ENCODE assay signal across 28 cellular contexts in genomic region chr4:52989865-52990264, GRCh38.
"Had no signal": no experiment of that assay in that cellular context is flagged by ENCODE, and none has a peak within 500 bp of the region (broad histone marks: within the 10 kb centered on the region; RNA-seq: fewer than 3 reads in every experiment).

No MANE protein-coding gene starts in this region.

- DNase-seq: activated CD4-positive, alpha-beta memory T cell treated with anti-CD3 and anti-CD28 coated beads for 36 hours; activated CD4-positive, alpha-beta T cell treated with anti-CD3 and anti-CD28 coated beads for 36 hours; activated CD4-positive, alpha-beta T cell treated with anti-CD3 and anti-CD28 coated beads, Interleukin-2, amount 10 ng/mL, durations not matched to agents 24 days and 14 days; activated CD4-positive, CD25-positive, alpha-beta regulatory T cell; activated CD4-positive, CD25-positive, alpha-beta regulatory T cell treated with anti-CD3 and anti-CD28 coated beads, Interleukin-2, amount 50 U/mL, for 72 hours; activated CD8-positive, alpha-beta memory T cell treated with anti-CD3 and anti-CD28 coated beads, Interleukin-2, amount 10 ng/mL, durations not matched to agents 7 days and 5 days; activated CD8-positive, alpha-beta memory T cell treated with anti-CD3 and anti-CD28 coated beads, Interleukin-2, amount 50 U/mL, for 4 hours; activated CD8-positive, alpha-beta T cell treated with anti-CD3 and anti-CD28 coated beads, Interleukin-2, amount 10 ng/mL, durations not matched to agents 7 days and 5 days; activated gamma-delta T cell; activated naive CD4-positive, alpha-beta T cell; activated naive CD4-positive, alpha-beta T cell treated with anti-CD3 and anti-CD28 coated beads, Interleukin-2, amount 10 ng/mL, durations not matched to agents 7 days and 5 days; activated T-cell treated with anti-CD3 and anti-CD28 coated beads, Interleukin-2, amount 50 U/mL, for 1 hour; activated T-cell treated with anti-CD3 and anti-CD28 coated beads, Interleukin-2, amount 50 U/mL, for 48 hours; amygdala; aorta; body of pancreas; caudate nucleus; colonic mucosa; effector CD8-positive, alpha-beta T cell; foreskin keratinocyte; gastrocnemius medialis; glutamatergic neuron; heart left ventricle; T-helper 2 cell had no signal

- H3K27me3 Mint-ChIP-seq: activated CD4-positive, alpha-beta memory T cell treated with anti-CD3 and anti-CD28 coated beads for 36 hours; activated CD4-positive, alpha-beta T cell treated with anti-CD3 and anti-CD28 coated beads for 36 hours; activated CD4-positive, alpha-beta T cell treated with anti-CD3 and anti-CD28 coated beads, Interleukin-2, amount 10 ng/mL, durations not matched to agents 24 days and 14 days; activated CD8-positive, alpha-beta memory T cell treated with anti-CD3 and anti-CD28 coated beads, Interleukin-2, amount 10 ng/mL, durations not matched to agents 7 days and 5 days; activated naive CD4-positive, alpha-beta T cell treated with anti-CD3 and anti-CD28 coated beads, Interleukin-2, amount 10 ng/mL, durations not matched to agents 7 days and 5 days had no signal

- FAIRE-seq: endometrium had no signal

- H3K27me3 ChIP-seq: body of pancreas, colonic mucosa, foreskin keratinocyte, gastrocnemius medialis, heart left ventricle had no signal

- H3K4me3 Mint-ChIP-seq: activated CD4-positive, alpha-beta memory T cell treated with anti-CD3 and anti-CD28 coated beads for 36 hours; activated CD4-positive, alpha-beta T cell treated with anti-CD3 and anti-CD28 coated beads for 36 hours; activated CD4-positive, alpha-beta T cell treated with anti-CD3 and anti-CD28 coated beads, Interleukin-2, amount 10 ng/mL, durations not matched to agents 24 days and 14 days; activated CD8-positive, alpha-beta memory T cell treated with anti-CD3 and anti-CD28 coated beads, Interleukin-2, amount 10 ng/mL, durations not matched to agents 7 days and 5 days; activated CD8-positive, alpha-beta T cell treated with anti-CD3 and anti-CD28 coated beads, Interleukin-2, amount 10 ng/mL, durations not matched to agents 7 days and 5 days; activated naive CD4-positive, alpha-beta T cell treated with anti-CD3 and anti-CD28 coated beads, Interleukin-2, amount 10 ng/mL, durations not matched to agents 7 days and 5 days; activated T-helper 1 cell treated with anti-CD3 and anti-CD28 coated beads, Interleukin-12 subunit alpha, Interleukin-12 subunit beta, Interleukin-2, Interleukin-4 antibody, amounts not matched to agents 30 ng/mL and 10 ng/mL and 1 ng/mL, durations not matched to agents 14 hours and 24 hours and 36 hours had no signal

- ATAC-seq: activated CD4-positive, alpha-beta T cell treated with anti-CD3 and anti-CD28 coated beads for 36 hours; activated CD8-positive, alpha-beta memory T cell treated with anti-CD3 and anti-CD28 coated beads, Interleukin-2, amount 10 ng/mL, durations not matched to agents 7 days and 5 days; activated CD8-positive, alpha-beta T cell treated with anti-CD3 and anti-CD28 coated beads, Interleukin-2, amount 10 ng/mL, durations not matched to agents 7 days and 5 days; activated naive CD4-positive, alpha-beta T cell treated with anti-CD3 and anti-CD28 coated beads, Interleukin-2, amount 50 U/mL, for 72 hours; body of pancreas; esophagus mucosa; foreskin keratinocyte; gastrocnemius medialis; heart left ventricle had no signal

- H3K4me1 Mint-ChIP-seq: activated CD4-positive, alpha-beta T cell treated with anti-CD3 and anti-CD28 coated beads for 36 hours; activated CD4-positive, alpha-beta T cell treated with anti-CD3 and anti-CD28 coated beads, Interleukin-2, amount 10 ng/mL, durations not matched to agents 24 days and 14 days; activated CD8-positive, alpha-beta memory T cell treated with anti-CD3 and anti-CD28 coated beads, Interleukin-2, amount 10 ng/mL, durations not matched to agents 7 days and 5 days; activated naive CD4-positive, alpha-beta T cell treated with anti-CD3 and anti-CD28 coated beads, Interleukin-2, amount 10 ng/mL, durations not matched to agents 7 days and 5 days had no signal

- H3K36me3 Mint-ChIP-seq: activated CD8-positive, alpha-beta memory T cell treated with anti-CD3 and anti-CD28 coated beads, Interleukin-2, amount 10 ng/mL, durations not matched to agents 7 days and 5 days had no signal

- H3K27ac ChIP-seq: body of pancreas, colonic mucosa, foreskin keratinocyte, gastrocnemius medialis, heart left ventricle had no signal

- H3K4me1 ChIP-seq: colonic mucosa, foreskin keratinocyte, gastrocnemius medialis had no signal

- H3K9me3 ChIP-seq: body of pancreas, colonic mucosa, gastrocnemius medialis, heart left ventricle had no signal

- H3K27ac Mint-ChIP-seq: activated CD4-positive, alpha-beta memory T cell treated with anti-CD3 and anti-CD28 coated beads for 36 hours; activated CD4-positive, alpha-beta T cell treated with anti-CD3 and anti-CD28 coated beads for 36 hours; activated CD4-positive, alpha-beta T cell treated with anti-CD3 and anti-CD28 coated beads, Interleukin-2, amount 10 ng/mL, durations not matched to agents 24 days and 14 days; activated CD8-positive, alpha-beta memory T cell treated with anti-CD3 and anti-CD28 coated beads, Interleukin-2, amount 10 ng/mL, durations not matched to agents 7 days and 5 days; activated CD8-positive, alpha-beta T cell treated with anti-CD3 and anti-CD28 coated beads, Interleukin-2, amount 10 ng/mL, durations not matched to agents 7 days and 5 days; activated naive CD4-positive, alpha-beta T cell treated with anti-CD3 and anti-CD28 coated beads, Interleukin-2, amount 10 ng/mL, durations not matched to agents 7 days and 5 days; activated T-helper 1 cell treated with anti-CD3 and anti-CD28 coated beads, Interleukin-12 subunit alpha, Interleukin-12 subunit beta, Interleukin-2, Interleukin-4 antibody, amounts not matched to agents 30 ng/mL and 10 ng/mL and 1 ng/mL, durations not matched to agents 14 hours and 24 hours and 36 hours had no signal

- H3K9me3 Mint-ChIP-seq: activated CD4-positive, alpha-beta memory T cell treated with anti-CD3 and anti-CD28 coated beads for 36 hours; activated CD4-positive, alpha-beta T cell treated with anti-CD3 and anti-CD28 coated beads, Interleukin-2, amount 10 ng/mL, durations not matched to agents 24 days and 14 days; activated naive CD4-positive, alpha-beta T cell treated with anti-CD3 and anti-CD28 coated beads, Interleukin-2, amount 10 ng/mL, durations not matched to agents 7 days and 5 days; activated naive CD4-positive, alpha-beta T cell treated with anti-CD3 and anti-CD28 coated beads, Interleukin-2, amount 50 U/mL, for 72 hours; activated T-helper 1 cell treated with anti-CD3 and anti-CD28 coated beads, Interleukin-12 subunit alpha, Interleukin-12 subunit beta, Interleukin-2, Interleukin-4 antibody, amounts not matched to agents 30 ng/mL and 10 ng/mL and 1 ng/mL, durations not matched to agents 14 hours and 24 hours and 36 hours had no signal

- H3K36me3 ChIP-seq: colonic mucosa, gastrocnemius medialis, heart left ventricle had no signal

- H3K4me3 ChIP-seq: body of pancreas, colonic mucosa, gastrocnemius medialis, heart left ventricle had no signal
